Comparison of ENCODE assay signal across 10 cellular contexts in genomic region chr2:28544915-28545589, GRCh38. TPM values are rescaled to one million over a fixed set of nuclear protein-coding genes. Genes with fewer than 3 reads are reported as not detected.
DNase-seq lines count a peak whose midpoint lies in the region; TF ChIP-seq lines count a peak whose summit lies in the region.
"Had no signal": no experiment of that assay in that cellular context is flagged by ENCODE, and none has a peak within 500 bp of the region (broad histone marks: within the 10 kb centered on the region; RNA-seq: fewer than 3 reads in every experiment).

No MANE protein-coding gene starts in this region.

- peaks cover 0 to 4% (median 0%) of the 10 kb centered on the region in 3 donors for H3K27me3 ChIP-seq in stomach

- peak; percentile 57 for DNase-seq in activated naive CD4-positive, alpha-beta T cell treated with anti-CD3 and anti-CD28 coated beads, Interleukin-2, amount 10 ng/mL, durations not matched to agents 7 days and 5 days
- no peak for DNase-seq in activated naive CD4-positive, alpha-beta T cell (lab: John Stamatoyannopoulos, UW)
- peak; percentile 71 for DNase-seq in activated CD4-positive, alpha-beta memory T cell treated with anti-CD3 and anti-CD28 coated beads, Interleukin-2, amount 10 ng/mL, durations not matched to agents 7 days and 5 days
- DNase-seq in islet precursor cell (peak; percentile 81), stomach (peak; percentile 30), SK-N-DZ (ENCODE audit: low spot score) (no peak), iPS-NIHi7 (ENCODE audit: extremely low spot score) (no peak), LoVo (ENCODE audit: low spot score) (no peak)
- DNase-seq: foreskin melanocyte, NCI-H187 treated with DMSO at 0.1 percent for 48 hours had no signal

- no peaks in the 10 kb centered on the region for H3K9me3 ChIP-seq in stomach

- H3K27me3 Mint-ChIP-seq in activated naive CD4-positive, alpha-beta T cell treated with anti-CD3 and anti-CD28 coated beads, Interleukin-2, amount 10 ng/mL, durations not matched to agents 7 days and 5 days = peaks cover 28% of the 10 kb centered on the region
- H3K27me3 Mint-ChIP-seq in activated CD4-positive, alpha-beta memory T cell treated with anti-CD3 and anti-CD28 coated beads, Interleukin-2, amount 10 ng/mL, durations not matched to agents 7 days and 5 days = no peaks in the 10 kb centered on the region

- TF ChIP-seq POLR2A in stomach (IDR thresholded peaks at IDR 0.05) = no peak

- CTCF ChIA-PET in activated naive CD4-positive, alpha-beta T cell treated with anti-CD3 and anti-CD28 coated beads, Interleukin-2, amount 10 ng/mL, durations not matched to agents 7 days and 5 days (lab: Charles Lee) = interaction anchor here (0.9 to 1.6 kb wide), 2 partner anchors 19 to 42 kb away, joined by 3 to 4 read pairs; no protein-coding TSS in a partner anchor
- CTCF ChIA-PET in activated CD4-positive, alpha-beta memory T cell treated with anti-CD3 and anti-CD28 coated beads, Interleukin-2, amount 10 ng/mL, durations not matched to agents 7 days and 5 days (lab: Charles Lee) = interaction anchor here (0.6 to 1.5 kb wide), 4 partner anchors 80 to 207 kb away, joined by 3 to 5 read pairs (median 3); partner anchors contain the start of gene PPP1CB

- no peak for TF ChIP-seq CTCF in stomach (IDR thresholded peaks at IDR 0.05)

- TF ChIP-seq EP300 in stomach (IDR thresholded peaks at IDR 0.05) = no peak

- no peaks in the 10 kb centered on the region for H3K36me3 ChIP-seq in stomach

- H3K27ac ChIP-seq in stomach = peak overlapping the region in 1 of 5 donors; percentile 20

- intact Hi-C loops in stomach (cut with DNase I; ENCODE audit: low total_unique reads) = no loop called here

- H3K4me3 ChIP-seq in stomach = no peak overlapping the region

- no peaks in the 10 kb centered on the region for H3K9me3 Mint-ChIP-seq in activated naive CD4-positive, alpha-beta T cell treated with anti-CD3 and anti-CD28 coated beads, Interleukin-2, amount 10 ng/mL, durations not matched to agents 7 days and 5 days
- H3K9me3 Mint-ChIP-seq in activated CD4-positive, alpha-beta memory T cell treated with anti-CD3 and anti-CD28 coated beads, Interleukin-2, amount 10 ng/mL, durations not matched to agents 7 days and 5 days = no peaks in the 10 kb centered on the region

- peaks cover 0 to 18% (median 0%) of the 10 kb centered on the region in 4 donors for H3K4me1 ChIP-seq in stomach

- H3K36me3 Mint-ChIP-seq in activated naive CD4-positive, alpha-beta T cell treated with anti-CD3 and anti-CD28 coated beads, Interleukin-2, amount 10 ng/mL, durations not matched to agents 7 days and 5 days = peaks cover 1% of the 10 kb centered on the region
- no peaks in the 10 kb centered on the region for H3K36me3 Mint-ChIP-seq in activated CD4-positive, alpha-beta memory T cell treated with anti-CD3 and anti-CD28 coated beads, Interleukin-2, amount 10 ng/mL, durations not matched to agents 7 days and 5 days (ENCODE audit: low read depth)

- WGBS in stomach, 5 donors = 49 to 72% (median 64%) methylated on average over 16 to 18 of the region's 18 CpGs

- POLR2A ChIA-PET in activated CD4-positive, alpha-beta memory T cell treated with anti-CD3 and anti-CD28 coated beads, Interleukin-2, amount 10 ng/mL, durations not matched to agents 7 days and 5 days (lab: Charles Lee) = interaction anchor here (0.6 to 1.5 kb wide), 9 partner anchors 9 to 207 kb away, joined by 3 to 6 read pairs (median 4); partner anchors contain the start of gene PPP1CB

- peaks cover 40% of the 10 kb centered on the region for H3K4me1 Mint-ChIP-seq in activated naive CD4-positive, alpha-beta T cell treated with anti-CD3 and anti-CD28 coated beads, Interleukin-2, amount 10 ng/mL, durations not matched to agents 7 days and 5 days
- peaks cover 53% of the 10 kb centered on the region for H3K4me1 Mint-ChIP-seq in activated CD4-positive, alpha-beta memory T cell treated with anti-CD3 and anti-CD28 coated beads, Interleukin-2, amount 10 ng/mL, durations not matched to agents 7 days and 5 days

- peak overlapping the region; percentile 20 for H3K4me3 Mint-ChIP-seq in activated naive CD4-positive, alpha-beta T cell treated with anti-CD3 and anti-CD28 coated beads, Interleukin-2, amount 10 ng/mL, durations not matched to agents 7 days and 5 days
- peak overlapping the region; percentile 58 for H3K4me3 Mint-ChIP-seq in activated CD4-positive, alpha-beta memory T cell treated with anti-CD3 and anti-CD28 coated beads, Interleukin-2, amount 10 ng/mL, durations not matched to agents 7 days and 5 days

- H3K27ac Mint-ChIP-seq in activated naive CD4-positive, alpha-beta T cell treated with anti-CD3 and anti-CD28 coated beads, Interleukin-2, amount 10 ng/mL, durations not matched to agents 7 days and 5 days = peak overlapping the region; percentile 82
- H3K27ac Mint-ChIP-seq in activated CD4-positive, alpha-beta memory T cell treated with anti-CD3 and anti-CD28 coated beads, Interleukin-2, amount 10 ng/mL, durations not matched to agents 7 days and 5 days = peak overlapping the region; percentile 86

RNA-seq across cellular contexts. Expression of gene PLB1, which starts 49.2 kb away (rescaled TPM):
- total RNA-seq in activated CD4-positive, alpha-beta memory T cell treated with anti-CD3 and anti-CD28 coated beads, Interleukin-2, amount 10 ng/mL, durations not matched to agents 7 days and 5 days = 1 to 10 TPM; 1.1 to 1.2 TPM
- 10 to 100 TPM in 1 of 5 donors, 1 to 10 TPM in 3, under 1 TPM in 1; 0.45 to 18.8 (median 5.3) TPM for total RNA-seq in stomach
- polyA plus RNA-seq in stomach = 1 to 10 TPM; 1.4 to 3.8 (median 3.1) TPM
- polyA plus RNA-seq in SK-N-DZ (2014; cell fraction: cytosol; rRNA removed) = 0.03 and 0.38 TPM in 2 replicates
- polyA plus RNA-seq in SK-N-DZ (2014; cell fraction: nucleus; rRNA removed) = 0.28 and 0.54 TPM in 2 replicates

Comparison
In these comparisons a context has a peak if more than half of its experiments do, and no peak if none do; other contexts are left out.
1. DNase-seq: peak in activated naive CD4-positive, alpha-beta T cell treated with anti-CD3 and anti-CD28 coated beads, Interleukin-2, amount 10 ng/mL, durations not matched to agents 7 days and 5 days (single experiment), activated CD4-positive, alpha-beta memory T cell treated with anti-CD3 and anti-CD28 coated beads, Interleukin-2, amount 10 ng/mL, durations not matched to agents 7 days and 5 days (single experiment), islet precursor cell (single experiment) and stomach (single experiment); none in activated naive CD4-positive, alpha-beta T cell (0 of 4), SK-N-DZ (single experiment), iPS-NIHi7 (single experiment) and LoVo (single experiment).